8 cellular contexts compared by ENCODE assay signal in the genomic region with DNA sequence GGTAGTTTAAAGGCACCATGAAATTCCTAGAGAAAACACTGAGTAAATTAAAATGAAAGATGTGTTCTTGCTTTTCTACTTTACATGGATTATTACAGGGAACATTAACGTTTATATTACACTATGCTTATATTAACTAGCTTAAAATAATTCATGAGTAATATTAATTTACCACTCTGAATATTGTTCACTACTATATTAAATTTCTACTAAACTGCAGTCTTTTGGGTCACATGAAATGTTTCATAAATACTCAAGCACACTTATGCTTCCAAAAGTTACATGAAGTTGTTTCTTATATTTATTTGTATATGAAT. TPM values are rescaled to one million over a fixed set of nuclear protein-coding genes. Genes with fewer than 3 reads are reported as not detected.
DNase-seq lines count a peak whose midpoint lies in the region; TF ChIP-seq lines count a peak whose summit lies in the region.

No MANE protein-coding gene starts in this region.

- peaks cover 4% of the 10 kb centered on the region for H3K27me3 Mint-ChIP-seq in activated naive CD4-positive, alpha-beta T cell treated with anti-CD3 and anti-CD28 coated beads, Interleukin-2, amount 10 ng/mL, durations not matched to agents 7 days and 5 days
- peaks cover 3% of the 10 kb centered on the region for H3K27me3 Mint-ChIP-seq in type B pancreatic cell

- peaks cover 12% of the 10 kb centered on the region for H3K36me3 Mint-ChIP-seq in activated naive CD4-positive, alpha-beta T cell treated with anti-CD3 and anti-CD28 coated beads, Interleukin-2, amount 10 ng/mL, durations not matched to agents 7 days and 5 days
- H3K36me3 Mint-ChIP-seq in type B pancreatic cell = no peaks in the 10 kb centered on the region

- H3K9ac ChIP-seq in mucosa of stomach (ENCODE audit: low read length) = peak overlapping the region; percentile 9

- H3K4me1 Mint-ChIP-seq in activated naive CD4-positive, alpha-beta T cell treated with anti-CD3 and anti-CD28 coated beads, Interleukin-2, amount 10 ng/mL, durations not matched to agents 7 days and 5 days = peaks cover 61% of the 10 kb centered on the region
- peaks cover 27% of the 10 kb centered on the region for H3K4me1 Mint-ChIP-seq in type B pancreatic cell (ENCODE audit: unreplicated experiment)

- H3K27me3 ChIP-seq in ascending aorta = no peaks in the 10 kb centered on the region
- no peaks in the 10 kb centered on the region for H3K27me3 ChIP-seq in mucosa of stomach (ENCODE audit: control insufficient read depth, insufficient read depth, low read length)

- H3K36me3 ChIP-seq in ascending aorta = no peaks in the 10 kb centered on the region
- H3K36me3 ChIP-seq in mucosa of stomach (ENCODE audit: control insufficient read depth, insufficient read depth, low read length) = no peaks in the 10 kb centered on the region

- peak overlapping the region; percentile 85 to 89 for H3K27ac ChIP-seq in ascending aorta

- intact Hi-C loops in ascending aorta (cut with DNase I) = loop anchor here (2.0 to 10.0 kb wide), 2 partner anchors 76 to 184 kb away; no protein-coding TSS in a partner anchor

- CTCF ChIA-PET in activated naive CD4-positive, alpha-beta T cell treated with anti-CD3 and anti-CD28 coated beads, Interleukin-2, amount 10 ng/mL, durations not matched to agents 7 days and 5 days (lab: Charles Lee) = no interaction called here

- H3K9me3 ChIP-seq in ascending aorta (no peaks in the 10 kb centered on the region), mucosa of stomach (ENCODE audit: control insufficient read depth, low read length) (no peaks in the 10 kb centered on the region)

- H3K4me3 ChIP-seq in ascending aorta = no peak overlapping the region
- H3K4me3 ChIP-seq in mucosa of stomach (ENCODE audit: low read length) = no peak overlapping the region

- H3K27ac Mint-ChIP-seq in activated naive CD4-positive, alpha-beta T cell treated with anti-CD3 and anti-CD28 coated beads, Interleukin-2, amount 10 ng/mL, durations not matched to agents 7 days and 5 days = peak overlapping the region; percentile 99
- peak overlapping the region; percentile 98 for H3K27ac Mint-ChIP-seq in type B pancreatic cell

- no peak for DNase-seq in activated naive CD4-positive, alpha-beta T cell treated with anti-CD3 and anti-CD28 coated beads, Interleukin-2, amount 10 ng/mL, durations not matched to agents 7 days and 5 days
- DNase-seq in activated naive CD4-positive, alpha-beta T cell treated with anti-CD3 and anti-CD28 coated beads, Interleukin-2, amount 50 U/mL, for 16 hours = no peak
- DNase-seq in ascending aorta (ENCODE audit: low spot score in 2 of 2) (no peak), type B pancreatic cell (ENCODE audit: extremely low spot score, unreplicated experiment) (no peak), T-helper 9 cell (no peak), germinal center (ENCODE audit: low spot score) (no peak), dedifferentiated amniotic fluid mesenchymal stem cell (ENCODE audit: extremely low spot score) (no peak)

- TF ChIP-seq CTCF in ascending aorta (IDR thresholded peaks at IDR 0.05) (no peak), type B pancreatic cell (conservative IDR thresholded peaks at IDR 0.05) (no peak)

- H3K4me1 ChIP-seq in ascending aorta (peaks cover 4 to 30% of the 10 kb centered on the region in 2 donors), mucosa of stomach (ENCODE audit: control insufficient read depth, insufficient read depth, low read length) (peaks cover 31% of the 10 kb centered on the region)

- peak overlapping the region; percentile 56 for H3K4me3 Mint-ChIP-seq in activated naive CD4-positive, alpha-beta T cell treated with anti-CD3 and anti-CD28 coated beads, Interleukin-2, amount 10 ng/mL, durations not matched to agents 7 days and 5 days
- peak overlapping the region; percentile 82 for H3K4me3 Mint-ChIP-seq in type B pancreatic cell

- H3K9me3 Mint-ChIP-seq in activated naive CD4-positive, alpha-beta T cell treated with anti-CD3 and anti-CD28 coated beads, Interleukin-2, amount 10 ng/mL, durations not matched to agents 7 days and 5 days = no peaks in the 10 kb centered on the region
- no peaks in the 10 kb centered on the region for H3K9me3 Mint-ChIP-seq in type B pancreatic cell

RNA-seq across cellular contexts. Expression of gene MAP1LC3B, which starts 3.4 kb away (rescaled TPM):
- total RNA-seq in ascending aorta (37.0 TPM), type B pancreatic cell (ENCODE audit: low replicate concordance) (44.4 and 58.5 TPM in 2 replicates)

RNA-seq across cellular contexts. Expression of gene FBXO31, which starts 5.2 kb away (rescaled TPM):
- total RNA-seq in ascending aorta (224 TPM), type B pancreatic cell (ENCODE audit: low replicate concordance) (26.5 and 35.1 TPM in 2 replicates)
